In genomic region chr1:150152772-150153461, GRCh38 we compare ENCODE assay signal across 9 cellular contexts. TPM values are rescaled to one million over a fixed set of nuclear protein-coding genes. Genes with fewer than 3 reads are reported as not detected.
DNase-seq lines count a peak whose midpoint lies in the region; ATAC-seq and TF ChIP-seq lines count a peak whose summit lies in the region.
"Had no signal": no experiment of that assay in that cellular context is flagged by ENCODE, and none has a peak within 500 bp of the region (broad histone marks: within the 10 kb centered on the region; RNA-seq: fewer than 3 reads in every experiment).

No MANE protein-coding gene starts in this region.

- peak overlapping the region; percentile 42 for H3K4me3 Mint-ChIP-seq in natural killer cell treated with Interleukin-12 subunit alpha and Interleukin-12 subunit beta and Interleukin-15 and Interleukin-18, amount 100 ng/mL, for 72 hours

- TF ChIP-seq CTCF in Loucy (conservative IDR thresholded peaks at IDR 0.05; ENCODE audit: low read length) (no peak), dorsolateral prefrontal cortex (IDR thresholded peaks at IDR 0.05 in 54 of 56, conservative IDR thresholded peaks at IDR 0.05 in 2 of 56; ENCODE audit: low read depth in 1 of 56, partially characterized antibody in 56 of 56) (no peak)

- peak overlapping the region; percentile 31; the same call in 1 of the 2 replicates for H3K27ac ChIP-seq in BLaER1
- H3K27ac ChIP-seq in dorsolateral prefrontal cortex, result peak overlapping the region in 46 of 59 donors; percentile 11 to 97 (median 62)

- no peaks in the 10 kb centered on the region for H3K27me3 Mint-ChIP-seq in natural killer cell treated with Interleukin-12 subunit alpha and Interleukin-12 subunit beta and Interleukin-15 and Interleukin-18, amount 100 ng/mL, for 72 hours

- no peak for DNase-seq in dorsolateral prefrontal cortex
- no peak for DNase-seq in natural killer cell treated with Interleukin-12 subunit alpha and Interleukin-12 subunit beta and Interleukin-15 and Interleukin-18, amount 100 ng/mL, for 72 hours (ENCODE audit: low spot score)
- no peak for DNase-seq in stimulated activated CD4-positive, alpha-beta T cell treated with anti-CD3 and anti-CD28 coated beads, Interleukin-2, amount 100 ng/mL, for 48 hours
- DNase-seq in kidney glomerular epithelial cell (lab: John Stamatoyannopoulos, UW), result no peak
- DNase-seq: erythroblast had no signal

- H3K4me2 ChIP-seq in BLaER1 (peak overlapping the region; percentile 91), Loucy (ENCODE audit: low read depth, low read length, poor library complexity, severe bottlenecking) (peak overlapping the region; percentile 79)

- H3K36me3 Mint-ChIP-seq in natural killer cell treated with Interleukin-12 subunit alpha and Interleukin-12 subunit beta and Interleukin-15 and Interleukin-18, amount 100 ng/mL, for 72 hours, result peaks cover 21% of the 10 kb centered on the region

- peaks cover 40 to 47% of the 10 kb centered on the region in 2 donors for H3K4me1 Mint-ChIP-seq in natural killer cell treated with Interleukin-12 subunit alpha and Interleukin-12 subunit beta and Interleukin-15 and Interleukin-18, amount 100 ng/mL, for 72 hours (ENCODE audit: low read depth in 2 of 2)

- H3K9me3 ChIP-seq in BLaER1, result no peaks in the 10 kb centered on the region
- H3K9me3 ChIP-seq in Loucy (ENCODE audit: insufficient read depth, low read depth, low read length), result no peaks in the 10 kb centered on the region

- intact Hi-C loops in dorsolateral prefrontal cortex (cut with DNase I), result no loop called here

- no peaks in the 10 kb centered on the region for H3K9me2 ChIP-seq in Loucy (replicated peaks; ENCODE audit: low read depth, low read length)

- ATAC-seq in natural killer cell treated with Interleukin-12 subunit alpha and Interleukin-12 subunit beta and Interleukin-15 and Interleukin-18, amount 100 ng/mL, for 72 hours, result no peak
- ATAC-seq in GM18867 (IDR thresholded peaks at IDR 0.05; ENCODE audit: unreplicated experiment) (no peak), GM21723 (IDR thresholded peaks at IDR 0.05; ENCODE audit: unreplicated experiment) (no peak)

- H3K9me3 Mint-ChIP-seq in natural killer cell treated with Interleukin-12 subunit alpha and Interleukin-12 subunit beta and Interleukin-15 and Interleukin-18, amount 100 ng/mL, for 72 hours, result no peaks in the 10 kb centered on the region

- no peak overlapping the region for H3K4me3 ChIP-seq in BLaER1
- H3K4me3 ChIP-seq in Loucy (ENCODE audit: low read length, poor library complexity, severe bottlenecking), result peak overlapping the region; percentile 94
- H3K4me3 ChIP-seq in dorsolateral prefrontal cortex, result peak overlapping the region in 43 of 59 donors; percentile 0 to 83 (median 70)

- no peak overlapping the region for H2AFZ ChIP-seq in Loucy (ENCODE audit: low read length)

- peaks cover 95% of the 10 kb centered on the region for H3K79me2 ChIP-seq in Loucy (ENCODE audit: insufficient read depth, low read length)

- H3K27ac Mint-ChIP-seq in natural killer cell treated with Interleukin-12 subunit alpha and Interleukin-12 subunit beta and Interleukin-15 and Interleukin-18, amount 100 ng/mL, for 72 hours, result peak overlapping the region; percentile 93 to 97

- H4K20me1 ChIP-seq in BLaER1 (peaks cover 64% of the 10 kb centered on the region), Loucy (ENCODE audit: insufficient read depth, low read length, poor library complexity, severe bottlenecking) (peaks cover 39% of the 10 kb centered on the region)

- peaks cover 6% of the 10 kb centered on the region; the same call in 1 of the 2 replicates for H3F3A ChIP-seq in Loucy (ENCODE audit: low read depth)

- H3K9ac ChIP-seq in BLaER1 (no peak overlapping the region; the same call in 1 of the 2 replicates), Loucy (ENCODE audit: low read depth, low read length, poor library complexity, severe bottlenecking) (peak overlapping the region; percentile 100)

- H3K36me3 ChIP-seq in BLaER1, result peaks cover 63% of the 10 kb centered on the region
- peaks cover 50% of the 10 kb centered on the region for H3K36me3 ChIP-seq in Loucy (ENCODE audit: insufficient read depth, low read length)

- H3K27me3 ChIP-seq in BLaER1 (no peaks in the 10 kb centered on the region), Loucy (ENCODE audit: insufficient read depth, low read length, poor library complexity, severe bottlenecking) (peaks cover 8% of the 10 kb centered on the region), dorsolateral prefrontal cortex (no peaks in the 10 kb centered on the region)

- peaks cover 78% of the 10 kb centered on the region for H3K4me1 ChIP-seq in BLaER1
- peaks cover 59% of the 10 kb centered on the region for H3K4me1 ChIP-seq in Loucy (ENCODE audit: insufficient read depth, low read length, poor library complexity, severe bottlenecking)

RNA-seq across cellular contexts. Expression of gene PLEKHO1, which starts 3.2 kb away (rescaled TPM):
- total RNA-seq in dorsolateral prefrontal cortex, result 100 to 1,000 TPM in 1 of 120 experiments, 10 to 100 TPM in 119; 30.1 to 103 (median 57.3) TPM
- total RNA-seq in natural killer cell treated with Interleukin-12 subunit alpha and Interleukin-12 subunit beta and Interleukin-15 and Interleukin-18, amount 100 ng/mL, for 72 hours, result 10 to 100 TPM; 40.9 to 65.2 TPM
